ENCODE assay signal across 1 cellular context in genomic region chr2:208389940-208390339, GRCh38.
A peak's percentile ranks its signal among the peaks of the same experiment; 100 is the strongest.
TF ChIP-seq lines count a peak whose summit lies in the region.

No MANE protein-coding gene starts in this region.

TF ChIP-seq in IMR-90, 13 proteins besides CTCF, POLR2A, EP300 and RAD21:
- TF ChIP-seq ELK1 (IDR thresholded peaks at IDR 0.05; ENCODE audit: borderline replicate concordance, low read depth, low read length) (no peak), MAZ (IDR thresholded peaks at IDR 0.05; ENCODE audit: borderline replicate concordance, low read depth, low read length) (no peak), NFE2L2 (IDR thresholded peaks at IDR 0.05; ENCODE audit: low read depth, low read length) (no peak), RCOR1 (IDR thresholded peaks at IDR 0.05; ENCODE audit: insufficient replicate concordance, low read length) (no peak), MAFK (IDR thresholded peaks at IDR 0.05; ENCODE audit: low read depth, low read length) (peak; percentile 39; the same call in 1 of the 2 replicates)
